Comparison of ENCODE assay signal across 19 cellular contexts in genomic region chr3:19436746-19437145, GRCh38.
"Had no signal": no experiment of that assay in that cellular context is flagged by ENCODE, and none has a peak within 500 bp of the region (broad histone marks: within the 10 kb centered on the region; RNA-seq: fewer than 3 reads in every experiment).

No MANE protein-coding gene starts in this region.

- H3K27ac Mint-ChIP-seq: naive thymus-derived CD4-positive, alpha-beta T cell; natural killer cell had no signal

- H3K4me1 ChIP-seq: foreskin keratinocyte, left lung, lower lobe of right lung had no signal

- H3K4me3 ChIP-seq: coronary artery, dorsolateral prefrontal cortex, esophagus muscularis mucosa, gastroesophageal sphincter, heart left ventricle, hepatocyte, left lung, lower lobe of right lung had no signal

- H3K79me2 ChIP-seq: hepatocyte had no signal

- H3K27ac ChIP-seq: coronary artery, dorsolateral prefrontal cortex, esophagus muscularis mucosa, foreskin keratinocyte, gastroesophageal sphincter, heart left ventricle, hepatocyte, left lung, lower lobe of right lung had no signal

- ATAC-seq: foreskin keratinocyte; gastroesophageal sphincter; heart left ventricle; left cardiac atrium; left lung; left ventricle myocardium superior; lower lobe of right lung; naive thymus-derived CD4-positive, alpha-beta T cell; natural killer cell had no signal

- H3K9me3 ChIP-seq: esophagus muscularis mucosa, gastroesophageal sphincter, heart left ventricle, left lung, lower lobe of right lung had no signal

- H3K4me2 ChIP-seq: hepatocyte had no signal

- H3K27me3 ChIP-seq: dorsolateral prefrontal cortex, esophagus muscularis mucosa, foreskin keratinocyte, gastroesophageal sphincter, heart left ventricle, hepatocyte, left lung had no signal

- H3K4me3 Mint-ChIP-seq: naive thymus-derived CD4-positive, alpha-beta T cell; natural killer cell had no signal

- H3K36me3 ChIP-seq: esophagus muscularis mucosa, gastroesophageal sphincter, heart left ventricle, left lung, lower lobe of right lung had no signal

- H3K4me1 Mint-ChIP-seq: naive thymus-derived CD4-positive, alpha-beta T cell; natural killer cell had no signal

- DNase-seq: dermis blood vessel endothelial cell; dorsolateral prefrontal cortex; effector CD4-positive, alpha-beta T cell; effector memory CD4-positive, alpha-beta T cell; foreskin keratinocyte; heart left ventricle; hypothalamus; left cardiac atrium; left lung; left ventricle myocardium superior; lower lobe of right lung; mesenchymal stem cell; midbrain; naive thymus-derived CD4-positive, alpha-beta T cell; natural killer cell had no signal

- H3K36me3 Mint-ChIP-seq: naive thymus-derived CD4-positive, alpha-beta T cell; natural killer cell had no signal
